ENCODE assay signal across 1 cellular context in the genomic region with DNA sequence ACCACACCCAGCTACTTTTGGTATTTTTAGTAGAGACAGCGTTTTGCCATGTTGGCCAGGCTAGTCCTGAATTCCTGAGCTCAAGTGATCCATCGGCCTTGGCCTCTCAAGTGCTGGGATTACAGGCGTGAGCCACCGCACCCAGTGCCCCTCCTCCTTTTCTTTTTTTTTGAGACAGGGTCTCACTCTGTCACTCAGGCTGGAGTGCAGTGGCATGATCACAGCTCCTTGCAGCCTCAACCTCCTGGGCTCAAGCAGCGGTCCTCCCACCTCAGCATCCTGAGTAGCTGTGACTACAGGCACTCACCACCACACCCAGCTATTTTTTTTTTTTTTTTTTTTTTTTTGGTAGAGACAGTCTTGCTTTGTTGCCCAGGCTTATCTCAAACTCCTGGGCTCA. TPM values are rescaled to one million over a fixed set of nuclear protein-coding genes. Genes with fewer than 3 reads are reported as not detected.
"Had no signal": no experiment of that assay in that cellular context is flagged by ENCODE, and none has a peak within 500 bp of the region (broad histone marks: within the 10 kb centered on the region; RNA-seq: fewer than 3 reads in every experiment).

No MANE protein-coding gene starts in this region.

RNA-seq across cellular contexts. Expression of a gene that starts 5.4 kb away (rescaled TPM):
- total RNA-seq: myocyte had no signal
